In genomic region chr18:54004828-54005227, GRCh38 we compare ENCODE assay signal across 14 cellular contexts.
A peak's percentile ranks its signal among the peaks of the same experiment; 100 is the strongest.
DNase-seq lines count a peak whose midpoint lies in the region; ATAC-seq and TF ChIP-seq lines count a peak whose summit lies in the region.
"Had no signal": no experiment of that assay in that cellular context is flagged by ENCODE, and none has a peak within 500 bp of the region (broad histone marks: within the 10 kb centered on the region; RNA-seq: fewer than 3 reads in every experiment).

No MANE protein-coding gene starts in this region.

- POLR2A ChIA-PET in HCT116 (lab: Charles Lee), result no interaction called here

- RAD21 ChIA-PET in HCT116 (lab: Charles Lee; ENCODE audit: low non-redundant PET in 1 of 2, low total read pairs in 2 of 2, uncharacterized antibody in 2 of 2, unreplicated experiment in 2 of 2), result no interaction called here

- no peak for TF ChIP-seq POLR2A in HCT116 (IDR thresholded peaks at IDR 0.05; ENCODE audit: borderline replicate concordance, extremely low read depth, insufficient read depth, insufficient read length)

- H3K9me3 Mint-ChIP-seq in Calu3 (ENCODE audit: low read depth, unreplicated experiment), result peaks cover 6% of the 10 kb centered on the region
- H3K9me3 Mint-ChIP-seq: activated T-helper 1 cell treated with anti-CD3 and anti-CD28 coated beads, Interleukin-12 subunit alpha, Interleukin-12 subunit beta, Interleukin-2, Interleukin-4 antibody, amounts not matched to agents 30 ng/mL and 10 ng/mL and 1 ng/mL, durations not matched to agents 14 hours and 24 hours and 36 hours had no signal

- BruUV-seq in Calu3 (replicated peaks; lab: Mats Ljungman, UMichigan) (no TSS peak), HCT116 (replicated peaks; lab: Mats Ljungman, UMichigan) (no TSS peak)

- no peak overlapping the region for H2AFZ ChIP-seq in HCT116 (ENCODE audit: low read depth, low read length, poor library complexity, severe bottlenecking)

- no peak overlapping the region for H3K4me3 Mint-ChIP-seq in Calu3 (ENCODE audit: low read depth, unreplicated experiment)
- H3K4me3 Mint-ChIP-seq: activated T-helper 1 cell treated with anti-CD3 and anti-CD28 coated beads, Interleukin-12 subunit alpha, Interleukin-12 subunit beta, Interleukin-2, Interleukin-4 antibody, amounts not matched to agents 30 ng/mL and 10 ng/mL and 1 ng/mL, durations not matched to agents 14 hours and 24 hours and 36 hours; CD4-positive, CD25-positive, alpha-beta regulatory T cell had no signal

- intact Hi-C loops in Calu3 (cut with micrococcal nuclease; ENCODE audit: unreplicated experiment) (no loop called here), HCT116 (cut with micrococcal nuclease) (no loop called here)

- H3K79me2 ChIP-seq in HCT116 (ENCODE audit: insufficient read depth, low read length), result no peaks in the 10 kb centered on the region

- H3K36me3 Mint-ChIP-seq in Calu3 (ENCODE audit: insufficient read depth, unreplicated experiment), result no peaks in the 10 kb centered on the region
- H3K36me3 Mint-ChIP-seq: CD4-positive, CD25-positive, alpha-beta regulatory T cell had no signal

- TF ChIP-seq CTCF in Calu3 (IDR thresholded peaks at IDR 0.05; ENCODE audit: unreplicated experiment) (no peak), HCT116 (IDR thresholded peaks at IDR 0.05 in 2 of 3, conservative IDR thresholded peaks at IDR 0.05 in 1 of 3; ENCODE audit: borderline replicate concordance in 1 of 3, insufficient read depth in 1 of 3, low read depth in 2 of 3, low read length in 2 of 3) (peak in 2 of 3 experiments; percentile 22 to 27; a peak in 2 of 6 replicates)

- H3K4me1 ChIP-seq in HCT116 (ENCODE audit: control insufficient read depth in 1 of 2, insufficient read depth in 2 of 2, low read length in 2 of 2), result no peaks in the 10 kb centered on the region

- DNase-seq in Calu3 (peak; percentile 2), HCT116 (ENCODE audit: low read depth, low spot score) (no peak), SK-MEL-5 (ENCODE audit: low read depth, low spot score) (peak; percentile 58), iPS DF 19.7 (ENCODE audit: low read depth, low spot score) (peak; percentile 42), hypothalamus (lab: John Stamatoyannopoulos, UW) (no peak), AG20443 (ENCODE audit: low spot score) (no peak)
- DNase-seq: activated CD4-positive, alpha-beta T cell treated with anti-CD3 and anti-CD28 coated beads for 4 hours; amniotic stem cell; CD4-positive, CD25-positive, alpha-beta regulatory T cell; NCI-H2081 had no signal

- ATAC-seq in HCT116, result peak; percentile 79
- no peak for ATAC-seq in HG02970 (IDR thresholded peaks at IDR 0.05; ENCODE audit: low FRiP score, unreplicated experiment)
- no peak for ATAC-seq in HG03439 (IDR thresholded peaks at IDR 0.05; ENCODE audit: unreplicated experiment)
- ATAC-seq: K562 had no signal

- H3K4me3 ChIP-seq in HCT116 (replicated peaks in 1 of 2; ENCODE audit: low read depth in 1 of 2, low read length in 2 of 2), result no peak overlapping the region
- H3K4me3 ChIP-seq: K562 had no signal

- no peaks in the 10 kb centered on the region for H4K20me1 ChIP-seq in HCT116 (ENCODE audit: insufficient read depth)

- no peaks in the 10 kb centered on the region for H3K27me3 ChIP-seq in HCT116 (ENCODE audit: insufficient read depth, low read length)

- in situ Hi-C loops in SK-MEL-5 (cut with HindIII; ENCODE audit: low pct_unique_long_range_greater_than_20kb, low sequenced_read_pairs), result no loop called here

- H3K9me2 ChIP-seq in HCT116 (ENCODE audit: insufficient read depth), result no peaks in the 10 kb centered on the region

- no peak overlapping the region for H3K27ac ChIP-seq in HCT116 (ENCODE audit: low read depth, low read length)

- no peak for TF ChIP-seq RAD21 in HCT116 (IDR thresholded peaks at IDR 0.05; ENCODE audit: low read depth)

- CTCF ChIA-PET in Calu3 (lab: Charles Lee), result no interaction called here
- CTCF ChIA-PET in HCT116 (lab: Charles Lee), result no interaction called here

- H3K4me1 Mint-ChIP-seq in Calu3 (ENCODE audit: low read depth, unreplicated experiment), result no peaks in the 10 kb centered on the region
- H3K4me1 Mint-ChIP-seq: CD4-positive, CD25-positive, alpha-beta regulatory T cell had no signal

- no peaks in the 10 kb centered on the region for H3K36me3 ChIP-seq in HCT116 (ENCODE audit: control insufficient read depth in 1 of 2, insufficient read depth in 2 of 2, low read length in 2 of 2)

- no peak overlapping the region for H3K9ac ChIP-seq in HCT116 (ENCODE audit: low read length)

- H3K4me2 ChIP-seq in HCT116 (ENCODE audit: low read length), result no peak overlapping the region

- no peaks in the 10 kb centered on the region for H3K27me3 Mint-ChIP-seq in Calu3 (ENCODE audit: unreplicated experiment)

- H3K27ac Mint-ChIP-seq in Calu3 (ENCODE audit: unreplicated experiment), result no peak overlapping the region
- H3K27ac Mint-ChIP-seq: activated T-helper 1 cell treated with anti-CD3 and anti-CD28 coated beads, Interleukin-12 subunit alpha, Interleukin-12 subunit beta, Interleukin-2, Interleukin-4 antibody, amounts not matched to agents 30 ng/mL and 10 ng/mL and 1 ng/mL, durations not matched to agents 14 hours and 24 hours and 36 hours; CD4-positive, CD25-positive, alpha-beta regulatory T cell had no signal

- no peaks in the 10 kb centered on the region for H3K9me3 ChIP-seq in HCT116 (ENCODE audit: control insufficient read depth in 1 of 2, insufficient read depth in 1 of 2, low read depth in 1 of 2, low read length in 2 of 2)

TF ChIP-seq in HCT116, 20 proteins besides CTCF, POLR2A, EP300 and RAD21:
- no peak for TF ChIP-seq TCF7L2 (IDR thresholded peaks at IDR 0.05; ENCODE audit: borderline replicate concordance, extremely low read depth, insufficient read depth, insufficient read length)
- TF ChIP-seq SRF (IDR thresholded peaks at IDR 0.05; ENCODE audit: low read depth), result no peak
- no peak for TF ChIP-seq REST (IDR thresholded peaks at IDR 0.05; ENCODE audit: low read depth)
- TF ChIP-seq ELF1 (IDR thresholded peaks at IDR 0.05; ENCODE audit: borderline replicate concordance, low read depth), result no peak
- TF ChIP-seq SP1 (IDR thresholded peaks at IDR 0.05; ENCODE audit: low read depth), result no peak
- TF ChIP-seq FOSL1 (IDR thresholded peaks at IDR 0.05; ENCODE audit: low read depth), result no peak
- TF ChIP-seq ZBTB33 (IDR thresholded peaks at IDR 0.05; ENCODE audit: extremely low read depth, insufficient replicate concordance, low read length), result no peak
- no peak for TF ChIP-seq EGR1 (IDR thresholded peaks at IDR 0.05; ENCODE audit: low read depth)
- TF ChIP-seq MAX (IDR thresholded peaks at IDR 0.05), result no peak
- TF ChIP-seq CBX3 (IDR thresholded peaks at IDR 0.05; ENCODE audit: low read depth), result no peak
TF ChIP-seq in HCT116: peak in this region for 0.

Comparison
In these comparisons a context has a peak if more than half of its experiments do, and no peak if none do; other contexts are left out.
1. DNase-seq: peak in Calu3 (single experiment), SK-MEL-5 (single experiment) and iPS DF 19.7 (single experiment); none in HCT116 (single experiment), hypothalamus (0 of 51) and AG20443 (single experiment).